ENCODE assay signal across 8 cellular contexts in the genomic region with DNA sequence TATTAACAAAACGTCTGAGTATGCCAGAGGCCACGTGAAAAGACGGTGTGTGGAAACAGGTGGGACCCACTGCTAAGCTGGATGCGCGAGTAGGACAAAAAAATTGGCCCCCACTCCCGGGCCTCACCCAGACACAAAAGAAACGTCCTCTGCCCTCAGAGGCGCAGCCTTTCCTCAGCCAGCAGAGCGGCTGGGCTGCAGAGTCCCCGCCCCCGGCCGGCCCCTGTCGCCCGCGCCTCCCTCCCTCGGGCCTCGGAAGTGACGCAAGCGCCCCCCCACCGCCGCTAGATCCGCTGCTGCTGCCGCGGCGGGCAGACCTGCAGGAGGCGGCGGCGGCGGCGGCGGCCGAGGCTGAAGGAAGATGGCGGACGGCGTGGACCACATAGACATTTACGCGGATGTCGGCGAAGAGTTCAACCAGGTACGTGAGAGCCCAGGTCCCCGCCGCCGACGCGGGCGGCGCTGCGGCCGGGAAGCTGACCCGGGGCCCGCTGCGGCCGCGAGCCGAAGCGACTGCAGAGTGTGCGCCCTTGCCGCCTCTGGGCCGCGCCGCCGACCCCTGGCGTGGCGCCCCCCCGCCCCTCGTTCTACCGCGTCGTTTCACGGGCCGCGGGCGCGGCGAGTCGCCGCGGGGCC. TPM values are rescaled to one million over a fixed set of nuclear protein-coding genes. Genes with fewer than 3 reads are reported as not detected.
A peak's percentile ranks its signal among the peaks of the same experiment; 100 is the strongest.
DNase-seq lines count a peak whose midpoint lies in the region; FAIRE-seq and TF ChIP-seq lines count a peak whose summit lies in the region.

A gene with protein sequence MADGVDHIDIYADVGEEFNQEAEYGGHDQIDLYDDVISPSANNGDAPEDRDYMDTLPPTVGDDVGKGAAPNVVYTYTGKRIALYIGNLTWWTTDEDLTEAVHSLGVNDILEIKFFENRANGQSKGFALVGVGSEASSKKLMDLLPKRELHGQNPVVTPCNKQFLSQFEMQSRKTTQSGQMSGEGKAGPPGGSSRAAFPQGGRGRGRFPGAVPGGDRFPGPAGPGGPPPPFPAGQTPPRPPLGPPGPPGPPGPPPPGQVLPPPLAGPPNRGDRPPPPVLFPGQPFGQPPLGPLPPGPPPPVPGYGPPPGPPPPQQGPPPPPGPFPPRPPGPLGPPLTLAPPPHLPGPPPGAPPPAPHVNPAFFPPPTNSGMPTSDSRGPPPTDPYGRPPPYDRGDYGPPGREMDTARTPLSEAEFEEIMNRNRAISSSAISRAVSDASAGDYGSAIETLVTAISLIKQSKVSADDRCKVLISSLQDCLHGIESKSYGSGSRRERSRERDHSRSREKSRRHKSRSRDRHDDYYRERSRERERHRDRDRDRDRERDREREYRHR (plus strand): TSS at position 284 of the 636 bp plus-strand sequence. CDS start 78 bp downstream, at position 362.

- H3K4me3 ChIP-seq in MM.1S (ENCODE audit: low read length) (peak within 1 kb of the TSS; percentile 85), fibroblast of the aortic adventitia (ENCODE audit: low read depth, low read length) (peak within 1 kb of the TSS; percentile 84)

- H3K4me1 ChIP-seq in MM.1S (ENCODE audit: low read length): peaks cover 35% of the 10 kb centered on the region

- peak; percentile 36 for FAIRE-seq in G401.6 (lab: Jason Lieb, UNC)

- peaks cover 38% of the 10 kb centered on the region for H3K4me1 Mint-ChIP-seq in nephron progenitor cell
- peaks cover 47% of the 10 kb centered on the region for H3K4me1 Mint-ChIP-seq in stimulated activated naive CD8-positive, alpha-beta T cell treated with anti-CD3 and anti-CD28 coated beads, Interleukin-15, Interleukin-2, amounts not matched to agents 100 ng/mL and 50 ng/mL, for 24 hours (ENCODE audit: low read depth)

- peaks cover 29% of the 10 kb centered on the region for H3K36me3 Mint-ChIP-seq in nephron progenitor cell (ENCODE audit: low read depth)
- H3K36me3 Mint-ChIP-seq in stimulated activated naive CD8-positive, alpha-beta T cell treated with anti-CD3 and anti-CD28 coated beads, Interleukin-15, Interleukin-2, amounts not matched to agents 100 ng/mL and 50 ng/mL, for 24 hours (ENCODE audit: low read depth): peaks cover 32% of the 10 kb centered on the region

- H3K9ac ChIP-seq in MM.1S (ENCODE audit: low read length): peak within 1 kb of the TSS; percentile 91

- peaks cover 29% of the 10 kb centered on the region for H4K20me1 ChIP-seq in MM.1S (ENCODE audit: insufficient read depth, low read length)

- peak within 1 kb of the TSS; percentile 98 for H3K4me3 Mint-ChIP-seq in nephron progenitor cell
- peak within 1 kb of the TSS; percentile 100 for H3K4me3 Mint-ChIP-seq in stimulated activated naive CD8-positive, alpha-beta T cell treated with anti-CD3 and anti-CD28 coated beads, Interleukin-15, Interleukin-2, amounts not matched to agents 100 ng/mL and 50 ng/mL, for 24 hours

- no peaks in the 10 kb centered on the region for H3K9me3 ChIP-seq in MM.1S (replicated peaks; ENCODE audit: insufficient read depth, low read length)

- H3K36me3 ChIP-seq in MM.1S (replicated peaks; ENCODE audit: insufficient read depth, low read length): no peaks in the 10 kb centered on the region; the same call in 1 of the 2 replicates

- peaks cover 30% of the 10 kb centered on the region for H3F3A ChIP-seq in MM.1S (ENCODE audit: insufficient read depth, low read length)

- H3K27ac Mint-ChIP-seq in nephron progenitor cell: peak within 1 kb of the TSS; percentile 99
- peak within 1 kb of the TSS; percentile 100 for H3K27ac Mint-ChIP-seq in stimulated activated naive CD8-positive, alpha-beta T cell treated with anti-CD3 and anti-CD28 coated beads, Interleukin-15, Interleukin-2, amounts not matched to agents 100 ng/mL and 50 ng/mL, for 24 hours

- no peaks in the 10 kb centered on the region for H3K27me3 Mint-ChIP-seq in nephron progenitor cell (ENCODE audit: low read depth, poor library complexity)
- H3K27me3 Mint-ChIP-seq in stimulated activated naive CD8-positive, alpha-beta T cell treated with anti-CD3 and anti-CD28 coated beads, Interleukin-15, Interleukin-2, amounts not matched to agents 100 ng/mL and 50 ng/mL, for 24 hours: no peaks in the 10 kb centered on the region

- TF ChIP-seq CTCF in MM.1S (IDR thresholded peaks at IDR 0.05; ENCODE audit: low read length) (no peak), fibroblast of the aortic adventitia (IDR thresholded peaks at IDR 0.05; ENCODE audit: insufficient read depth, low read length) (no peak), nephron progenitor cell (IDR thresholded peaks at IDR 0.05) (no peak)

- DNase-seq in HCEC 1CT (peak; percentile 94), MM.1S (peak; percentile 96), SHP77 treated with DMSO at 0.1 percent for 48 hours (lab: John Stamatoyannopoulos, UW) (peak; percentile 75), fibroblast of the aortic adventitia (ENCODE audit: low read depth) (peak; percentile 84), nephron progenitor cell (peak; percentile 98)
- peak; percentile 99 for DNase-seq in activated effector memory CD4-positive, alpha-beta T cell treated with anti-CD3 and anti-CD28 coated beads, Interleukin-2, amount 50 U/mL, for 16 hours

- H3K4me2 ChIP-seq in MM.1S (ENCODE audit: low read depth, low read length): peak within 1 kb of the TSS; percentile 99

- peak within 1 kb of the TSS; percentile 92 for H3K27ac ChIP-seq in MM.1S (ENCODE audit: low read length)

- H3K9me2 ChIP-seq in MM.1S (replicated peaks; ENCODE audit: insufficient read depth, low read length): no peaks in the 10 kb centered on the region

- peak within 1 kb of the TSS; percentile 86 for H2AFZ ChIP-seq in MM.1S (ENCODE audit: low read length)

- H3K9me3 Mint-ChIP-seq in nephron progenitor cell: peaks cover 6% of the 10 kb centered on the region
- H3K9me3 Mint-ChIP-seq in stimulated activated naive CD8-positive, alpha-beta T cell treated with anti-CD3 and anti-CD28 coated beads, Interleukin-15, Interleukin-2, amounts not matched to agents 100 ng/mL and 50 ng/mL, for 24 hours: no peaks in the 10 kb centered on the region

- no peaks in the 10 kb centered on the region for H3K27me3 ChIP-seq in MM.1S (replicated peaks; ENCODE audit: insufficient read depth, low read length)

- H3K79me2 ChIP-seq in MM.1S (ENCODE audit: low read length): peaks cover 46% of the 10 kb centered on the region

RNA-seq across cellular contexts. Expression of the gene that starts here (rescaled TPM):
- 13.4 and 25.8 TPM in 2 replicates for total RNA-seq in fibroblast of the aortic adventitia (ENCODE audit: low replicate concordance)

Comparison
In these comparisons a context has a peak if more than half of its experiments do, and no peak if none do; other contexts are left out.
1. Peak in every context shown above with its lines: DNase-seq, H3K4me3 ChIP-seq and H3K27ac ChIP-seq.